24 cellular contexts compared by ENCODE assay signal in genomic region chr6:25596928-25597818, GRCh38. TPM values are rescaled to one million over a fixed set of nuclear protein-coding genes. Genes with fewer than 3 reads are reported as not detected.
"Had no signal": no experiment of that assay in that cellular context is flagged by ENCODE, and none has a peak within 500 bp of the region (broad histone marks: within the 10 kb centered on the region; RNA-seq: fewer than 3 reads in every experiment).

No MANE protein-coding gene starts in this region.

- H3K4me3 ChIP-seq: body of pancreas, gastrocnemius medialis, left ventricle myocardium inferior, suprapubic skin, transverse colon, vagina had no signal

- H3K4me1 Mint-ChIP-seq: activated B cell treated with CpG ODN at 0.5 μM for 24 hours; activated T-helper 17 cell treated with anti-CD3 and anti-CD28 coated beads, Interleukin-2, amount 50 U/mL, for 72 hours had no signal

- H3K36me3 ChIP-seq: gastrocnemius medialis, transverse colon had no signal

- H3K27ac ChIP-seq: body of pancreas, epithelial cell of prostate, gastrocnemius medialis, left ventricle myocardium inferior, suprapubic skin, transverse colon, vagina had no signal

- H3K27me3 Mint-ChIP-seq: activated B cell treated with CpG ODN at 0.5 μM for 24 hours; activated CD4-positive, alpha-beta memory T cell treated with anti-CD3 and anti-CD28 coated beads for 36 hours; activated CD8-positive, alpha-beta memory T cell treated with anti-CD3 and anti-CD28 coated beads, Interleukin-2, amount 10 ng/mL, durations not matched to agents 7 days and 5 days; activated T-helper 17 cell treated with anti-CD3 and anti-CD28 coated beads, Interleukin-2, amount 50 U/mL, for 72 hours; stimulated activated naive CD8-positive, alpha-beta T cell treated with anti-CD3 and anti-CD28 coated beads, Interleukin-15, Interleukin-2, amounts not matched to agents 100 ng/mL and 50 ng/mL, for 24 hours had no signal

- H3K9me3 ChIP-seq: body of pancreas, gastrocnemius medialis, left ventricle myocardium inferior, suprapubic skin, transverse colon, vagina had no signal

- H3K4me1 ChIP-seq: gastrocnemius medialis, left ventricle myocardium inferior, suprapubic skin, vagina had no signal

- H3K27me3 ChIP-seq: body of pancreas, gastrocnemius medialis, suprapubic skin, transverse colon, vagina had no signal

- ATAC-seq: activated CD8-positive, alpha-beta memory T cell treated with anti-CD3 and anti-CD28 coated beads, Interleukin-2, amount 10 ng/mL, durations not matched to agents 7 days and 5 days; activated T-helper 17 cell treated with anti-CD3 and anti-CD28 coated beads, Interleukin-2, amount 50 U/mL, for 72 hours; body of pancreas; gastrocnemius medialis had no signal

- H3K36me3 Mint-ChIP-seq: activated CD4-positive, alpha-beta memory T cell treated with anti-CD3 and anti-CD28 coated beads for 36 hours; activated CD8-positive, alpha-beta memory T cell treated with anti-CD3 and anti-CD28 coated beads, Interleukin-2, amount 10 ng/mL, durations not matched to agents 7 days and 5 days had no signal

- H3K27ac Mint-ChIP-seq: activated B cell treated with CpG ODN at 0.5 μM for 24 hours; activated CD4-positive, alpha-beta memory T cell treated with anti-CD3 and anti-CD28 coated beads for 36 hours; activated CD8-positive, alpha-beta memory T cell treated with anti-CD3 and anti-CD28 coated beads, Interleukin-2, amount 10 ng/mL, durations not matched to agents 7 days and 5 days; activated T-helper 17 cell treated with anti-CD3 and anti-CD28 coated beads, Interleukin-2, amount 50 U/mL, for 72 hours; stimulated activated naive CD8-positive, alpha-beta T cell treated with anti-CD3 and anti-CD28 coated beads, Interleukin-15, Interleukin-2, amounts not matched to agents 100 ng/mL and 50 ng/mL, for 24 hours; T-helper 2 cell treated with Interferon-gamma antibody and Interleukin-4, amounts not matched to agents 5 μg/mL and 100 μg/mL, for 36 hours had no signal

- H3K9me3 Mint-ChIP-seq: activated B cell treated with CpG ODN at 0.5 μM for 24 hours; activated CD4-positive, alpha-beta memory T cell treated with anti-CD3 and anti-CD28 coated beads for 36 hours; activated T-helper 17 cell treated with anti-CD3 and anti-CD28 coated beads, Interleukin-2, amount 50 U/mL, for 72 hours; stimulated activated naive CD8-positive, alpha-beta T cell treated with anti-CD3 and anti-CD28 coated beads, Interleukin-15, Interleukin-2, amounts not matched to agents 100 ng/mL and 50 ng/mL, for 24 hours; T-helper 2 cell treated with Interferon-gamma antibody and Interleukin-4, amounts not matched to agents 5 μg/mL and 100 μg/mL, for 36 hours had no signal

- DNase-seq: activated B cell treated with CpG ODN at 0.5 μM for 24 hours; activated CD4-positive, alpha-beta memory T cell treated with anti-CD3 and anti-CD28 coated beads for 36 hours; activated CD4-positive, alpha-beta T cell treated with anti-CD3 and anti-CD28 coated beads for 4 hours; activated CD8-positive, alpha-beta memory T cell treated with anti-CD3 and anti-CD28 coated beads, Interleukin-2, amount 10 ng/mL, durations not matched to agents 7 days and 5 days; activated naive CD4-positive, alpha-beta T cell treated with Interleukin-2 at 50 U/mL for 16 hours; body of pancreas; gastrocnemius medialis; head of caudate nucleus; kidney glomerular epithelial cell; left ventricle myocardium inferior; occipital lobe; posterior cingulate gyrus; stimulated activated CD4-positive, alpha-beta T cell treated with anti-CD3 and anti-CD28 coated beads, Interleukin-12 subunit alpha, Interleukin-12 subunit beta, amount 100 ng/mL, for 4 hours; stimulated activated CD4-positive, alpha-beta T cell treated with anti-CD3 and anti-CD28 coated beads, Interleukin-1b, Interleukin-23, amount 100 ng/mL, for 48 hours; transverse colon had no signal

- H3K4me3 Mint-ChIP-seq: activated B cell treated with CpG ODN at 0.5 μM for 24 hours; activated CD4-positive, alpha-beta memory T cell treated with anti-CD3 and anti-CD28 coated beads for 36 hours; activated CD8-positive, alpha-beta memory T cell treated with anti-CD3 and anti-CD28 coated beads, Interleukin-2, amount 10 ng/mL, durations not matched to agents 7 days and 5 days; activated T-helper 17 cell treated with anti-CD3 and anti-CD28 coated beads, Interleukin-2, amount 50 U/mL, for 72 hours; stimulated activated naive CD8-positive, alpha-beta T cell treated with anti-CD3 and anti-CD28 coated beads, Interleukin-15, Interleukin-2, amounts not matched to agents 100 ng/mL and 50 ng/mL, for 24 hours; T-helper 2 cell treated with Interferon-gamma antibody and Interleukin-4, amounts not matched to agents 5 μg/mL and 100 μg/mL, for 36 hours had no signal

RNA-seq across cellular contexts. Expression of gene SCGN, which starts 54.8 kb away (rescaled TPM):
- total RNA-seq: activated B cell treated with CpG ODN at 0.5 μM for 24 hours; activated CD4-positive, alpha-beta memory T cell treated with anti-CD3 and anti-CD28 coated beads for 36 hours; activated CD8-positive, alpha-beta memory T cell treated with anti-CD3 and anti-CD28 coated beads, Interleukin-2, amount 10 ng/mL, durations not matched to agents 7 days and 5 days; activated T-helper 17 cell treated with anti-CD3 and anti-CD28 coated beads, Interleukin-2, amount 50 U/mL, for 72 hours; cardiac septum; fibroblast of lung; gastrocnemius medialis; mononuclear cell; vagina had no signal
- polyA plus RNA-seq: fibroblast of lung had no signal
